In genomic region chr15:63044077-63044644, GRCh38 we compare ENCODE assay signal across 9 cellular contexts. TPM values are rescaled to one million over a fixed set of nuclear protein-coding genes. Genes with fewer than 3 reads are reported as not detected.
DNase-seq lines count a peak whose midpoint lies in the region; FAIRE-seq and TF ChIP-seq lines count a peak whose summit lies in the region.
"Had no signal": no experiment of that assay in that cellular context is flagged by ENCODE, and none has a peak within 500 bp of the region (broad histone marks: within the 10 kb centered on the region; RNA-seq: fewer than 3 reads in every experiment).

No MANE protein-coding gene starts in this region.

- H3K27ac Mint-ChIP-seq in activated naive CD4-positive, alpha-beta T cell treated with anti-CD3 and anti-CD28 coated beads, Interleukin-2, amount 50 U/mL, for 24 hours: no peak overlapping the region
- H3K27ac Mint-ChIP-seq in dendritic cell treated with granulocyte-macrophage colony-stimulating factor and Interleukin-4, amounts not matched to agents 40 ng/mL and 50 ng/mL, for 4 days: no peak overlapping the region
- peak overlapping the region; percentile 92 for H3K27ac Mint-ChIP-seq in type B pancreatic cell
- H3K27ac Mint-ChIP-seq: CD14-positive monocyte had no signal

- H3K36me3 Mint-ChIP-seq in activated naive CD4-positive, alpha-beta T cell treated with anti-CD3 and anti-CD28 coated beads, Interleukin-2, amount 50 U/mL, for 24 hours: no peaks in the 10 kb centered on the region
- peaks cover 18% of the 10 kb centered on the region for H3K36me3 Mint-ChIP-seq in dendritic cell treated with granulocyte-macrophage colony-stimulating factor and Interleukin-4, amounts not matched to agents 40 ng/mL and 50 ng/mL, for 4 days (ENCODE audit: low read depth)
- H3K36me3 Mint-ChIP-seq in type B pancreatic cell: peaks cover 23% of the 10 kb centered on the region

- TF ChIP-seq CTCF in type B pancreatic cell (conservative IDR thresholded peaks at IDR 0.05): no peak

- no peaks in the 10 kb centered on the region for H3K9me3 Mint-ChIP-seq in activated naive CD4-positive, alpha-beta T cell treated with anti-CD3 and anti-CD28 coated beads, Interleukin-2, amount 50 U/mL, for 24 hours
- no peaks in the 10 kb centered on the region for H3K9me3 Mint-ChIP-seq in dendritic cell treated with granulocyte-macrophage colony-stimulating factor and Interleukin-4, amounts not matched to agents 40 ng/mL and 50 ng/mL, for 4 days
- no peaks in the 10 kb centered on the region for H3K9me3 Mint-ChIP-seq in type B pancreatic cell

- 19 to 24% methylated on average over 5 of the region's 7 CpGs for WGBS in mesodermal cell (ENCODE audit: insufficient coverage in 2 of 2), 2 experiments

- peaks cover 16% of the 10 kb centered on the region for H3K4me1 Mint-ChIP-seq in activated naive CD4-positive, alpha-beta T cell treated with anti-CD3 and anti-CD28 coated beads, Interleukin-2, amount 50 U/mL, for 24 hours
- peaks cover 44% of the 10 kb centered on the region for H3K4me1 Mint-ChIP-seq in dendritic cell treated with granulocyte-macrophage colony-stimulating factor and Interleukin-4, amounts not matched to agents 40 ng/mL and 50 ng/mL, for 4 days (ENCODE audit: low read depth)
- H3K4me1 Mint-ChIP-seq in type B pancreatic cell (ENCODE audit: unreplicated experiment): peaks cover 53% of the 10 kb centered on the region

- H3K27ac ChIP-seq in mesodermal cell (ENCODE audit: low read depth, low read length, severe bottlenecking): peak overlapping the region; percentile 96

- H3K4me3 Mint-ChIP-seq in activated naive CD4-positive, alpha-beta T cell treated with anti-CD3 and anti-CD28 coated beads, Interleukin-2, amount 50 U/mL, for 24 hours: peak overlapping the region; percentile 30
- H3K4me3 Mint-ChIP-seq in dendritic cell treated with granulocyte-macrophage colony-stimulating factor and Interleukin-4, amounts not matched to agents 40 ng/mL and 50 ng/mL, for 4 days: peak overlapping the region; percentile 84
- peak overlapping the region; percentile 99 for H3K4me3 Mint-ChIP-seq in type B pancreatic cell

- H3K36me3 ChIP-seq in mesodermal cell (ENCODE audit: control insufficient read depth, insufficient read depth, low read length): peaks cover 53% of the 10 kb centered on the region

- intact Hi-C loops in dendritic cell treated with granulocyte-macrophage colony-stimulating factor and Interleukin-4, amounts not matched to agents 40 ng/mL and 50 ng/mL, for 4 days (cut with micrococcal nuclease): loop anchor here (5.0 kb wide), 1 partner anchor 112 kb away; no protein-coding TSS in a partner anchor

- H3K9me3 ChIP-seq in mesodermal cell (ENCODE audit: control insufficient read depth, low read length): peaks cover 7% of the 10 kb centered on the region

- no peak for FAIRE-seq in GM19239 (lab: Jason Lieb, UNC)

- H3K4me3 ChIP-seq in mesodermal cell (ENCODE audit: extremely low read depth, insufficient read depth, low read length, poor library complexity, severe bottlenecking): peak overlapping the region; percentile 78

- H3K4me1 ChIP-seq in mesodermal cell (ENCODE audit: control insufficient read depth, insufficient read depth, low read length, poor library complexity, severe bottlenecking): peaks cover 14% of the 10 kb centered on the region

- H3K27me3 Mint-ChIP-seq in activated naive CD4-positive, alpha-beta T cell treated with anti-CD3 and anti-CD28 coated beads, Interleukin-2, amount 50 U/mL, for 24 hours: peaks cover 50% of the 10 kb centered on the region
- H3K27me3 Mint-ChIP-seq in dendritic cell treated with granulocyte-macrophage colony-stimulating factor and Interleukin-4, amounts not matched to agents 40 ng/mL and 50 ng/mL, for 4 days: peaks cover 91% of the 10 kb centered on the region
- no peaks in the 10 kb centered on the region for H3K27me3 Mint-ChIP-seq in type B pancreatic cell

- DNase-seq in activated naive CD4-positive, alpha-beta T cell treated with Interleukin-2 at 50 U/mL for 16 hours: no peak
- DNase-seq in type B pancreatic cell (ENCODE audit: extremely low spot score, unreplicated experiment) (no peak), GM19239 (ENCODE audit: insufficient read length, low spot score) (no peak), epidermal melanocyte (ENCODE audit: insufficient read length, low spot score) (no peak)
- DNase-seq in activated effector memory CD4-positive, alpha-beta T cell treated with anti-CD3 and anti-CD28 coated beads, Interleukin-2, amount 50 U/mL, for 16 hours: no peak

RNA-seq across cellular contexts. Expression of gene TPM1, which starts 1.6 kb away (rescaled TPM):
- polyA plus RNA-seq in mesodermal cell (2013, experiment 1 of 2): 1,311 TPM
- 1,352 TPM for polyA plus RNA-seq in mesodermal cell (2013, experiment 2 of 2)
- total RNA-seq in type B pancreatic cell (ENCODE audit: low replicate concordance): 343 and 447 TPM in 2 replicates

Comparison
In these comparisons a context has a peak if more than half of its experiments do, and no peak if none do; other contexts are left out.
1. H3K4me3 Mint-ChIP-seq: peak in every context shown above with its lines; median percentile 99 in type B pancreatic cell; 84 in dendritic cell treated with granulocyte-macrophage colony-stimulating factor and Interleukin-4, amounts not matched to agents 40 ng/mL and 50 ng/mL, for 4 days; 30 in activated naive CD4-positive, alpha-beta T cell treated with anti-CD3 and anti-CD28 coated beads, Interleukin-2, amount 50 U/mL, for 24 hours.